In the genomic region with DNA sequence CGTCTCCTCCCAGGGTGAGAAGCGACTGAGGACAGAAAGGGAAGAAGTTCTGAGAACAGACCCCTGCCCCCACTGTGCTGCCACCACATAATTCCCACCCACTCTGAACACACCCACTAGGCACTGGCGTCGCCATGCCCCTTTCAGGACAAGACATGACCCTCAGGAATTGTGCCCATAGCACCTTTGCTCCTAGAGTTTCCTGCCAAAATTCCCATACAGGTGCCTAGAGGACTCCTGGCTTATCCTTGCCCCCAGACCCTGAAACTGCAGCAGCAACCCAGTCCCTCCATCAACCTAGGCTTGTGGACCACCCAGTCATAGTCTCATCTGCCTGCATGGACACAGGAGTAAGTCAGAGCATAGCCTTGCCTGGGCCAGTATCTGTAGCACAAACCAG, we compare ENCODE assay signal across 21 cellular contexts.
DNase-seq lines count a peak whose midpoint lies in the region; ATAC-seq and TF ChIP-seq lines count a peak whose summit lies in the region.
"Had no signal": no experiment of that assay in that cellular context is flagged by ENCODE, and none has a peak within 500 bp of the region (broad histone marks: within the 10 kb centered on the region; RNA-seq: fewer than 3 reads in every experiment).

No MANE protein-coding gene starts in this region.

- no peaks in the 10 kb centered on the region for H3F3A ChIP-seq in Loucy (ENCODE audit: low read depth)

- peaks cover 45% of the 10 kb centered on the region for H3K4me1 Mint-ChIP-seq in activated T-cell treated with anti-CD3 and anti-CD28 coated beads, Interleukin-2, amount 50 U/mL, for 72 hours (ENCODE audit: low read depth)
- H3K4me1 Mint-ChIP-seq in activated T-cell treated with anti-CD3 and anti-CD28 coated beads, Interleukin-2, amount 50 U/mL, for 4 hours (ENCODE audit: low read depth): peaks cover 50% of the 10 kb centered on the region
- H3K4me1 Mint-ChIP-seq in immature natural killer cell (peaks cover 70 to 88% of the 10 kb centered on the region in 2 donors), progenitor cell of endocrine pancreas (ENCODE audit: low read depth) (peaks cover 28% of the 10 kb centered on the region)

- H3K27ac ChIP-seq in testis: no peak overlapping the region
- H3K27ac ChIP-seq: upper lobe of left lung, VCaP had no signal

- WGBS in testis, 2 donors: 93 to 96% methylated on average over 4 of the region's 4 CpGs

- ATAC-seq in activated T-cell treated with anti-CD3 and anti-CD28 coated beads, Interleukin-2, amount 50 U/mL, for 72 hours (replicated peaks in 1 of 2): no peak
- no peak for ATAC-seq in activated T-cell treated with anti-CD3 and anti-CD28 coated beads, Interleukin-2, amount 50 U/mL, for 4 hours
- ATAC-seq: left lobe of liver, sciatic nerve, SK-N-SH treated with all-trans-retinoic acid at 6 μM for 48 hours had no signal

- peaks cover 42% of the 10 kb centered on the region for H3K79me2 ChIP-seq in Loucy (ENCODE audit: insufficient read depth, low read length)

- in situ Hi-C loops in GM13977 (cut with MboI; ENCODE audit: low pct_unique_long_range_greater_than_20kb, low sequenced_read_pairs, unreplicated experiment): loop anchor here (25.0 kb wide), 2 partner anchors 171 to 204 kb away; partner anchors contain the start of gene RUSF1

- peak overlapping the region; percentile 94 for H3K4me2 ChIP-seq in Loucy (ENCODE audit: low read depth, low read length, poor library complexity, severe bottlenecking)

- intact Hi-C loops in testis (cut with DNase I; ENCODE audit: low total_unique reads): no loop called here

- TF ChIP-seq POLR2A in testis (IDR thresholded peaks at IDR 0.05): no peak

- H3K27me3 ChIP-seq in Loucy (ENCODE audit: insufficient read depth, low read length, poor library complexity, severe bottlenecking): no peaks in the 10 kb centered on the region
- H3K27me3 ChIP-seq in testis: no peaks in the 10 kb centered on the region
- H3K27me3 ChIP-seq: upper lobe of left lung had no signal

- no peaks in the 10 kb centered on the region for H3K9me2 ChIP-seq in Loucy (replicated peaks; ENCODE audit: low read depth, low read length)

- peak overlapping the region; percentile 40 for H3K9ac ChIP-seq in Loucy (ENCODE audit: low read depth, low read length, poor library complexity, severe bottlenecking)

- DNase-seq in activated T-cell treated with anti-CD3 and anti-CD28 coated beads, Interleukin-2, amount 50 U/mL, for 72 hours: no peak
- no peak for DNase-seq in activated T-cell treated with anti-CD3 and anti-CD28 coated beads, Interleukin-2, amount 50 U/mL, for 4 hours
- no peak for DNase-seq in immature natural killer cell
- no peak for DNase-seq in progenitor cell of endocrine pancreas (ENCODE audit: low spot score, unreplicated experiment)
- no peak for DNase-seq in NCI-H524 treated with DMSO at 0.1 percent for 48 hours (lab: John Stamatoyannopoulos, UW)
- no peak for DNase-seq in testis
- no peak for DNase-seq in GM13977 (ENCODE audit: low spot score)
- DNase-seq: activated CD4-positive, alpha-beta T cell treated with anti-CD3 and anti-CD28 coated beads, Interleukin-2, amount 50 U/mL, for 1 hour; AML-193; Calu3; DND-41; effector memory CD4-positive, alpha-beta T cell; foreskin fibroblast; NCI-H187 treated with DMSO at 0.1 percent for 48 hours; posterior cingulate gyrus; upper lobe of left lung had no signal

- H3K27ac Mint-ChIP-seq in activated T-cell treated with anti-CD3 and anti-CD28 coated beads, Interleukin-2, amount 50 U/mL, for 72 hours: peak overlapping the region; percentile 99
- H3K27ac Mint-ChIP-seq in immature natural killer cell (peak overlapping the region; percentile 75 to 99 (median 90)), progenitor cell of endocrine pancreas (no peak overlapping the region)

- peaks cover 29 to 35% of the 10 kb centered on the region in 2 donors for H3K36me3 Mint-ChIP-seq in activated T-cell treated with anti-CD3 and anti-CD28 coated beads, Interleukin-2, amount 50 U/mL, for 72 hours (ENCODE audit: insufficient read depth in 2 of 2)
- H3K36me3 Mint-ChIP-seq in activated T-cell treated with anti-CD3 and anti-CD28 coated beads, Interleukin-2, amount 50 U/mL, for 4 hours (ENCODE audit: insufficient read depth): peaks cover 40% of the 10 kb centered on the region
- peaks cover 0 to 4% (median 0%) of the 10 kb centered on the region in 3 donors for H3K36me3 Mint-ChIP-seq in immature natural killer cell
- H3K36me3 Mint-ChIP-seq in progenitor cell of endocrine pancreas (ENCODE audit: insufficient read depth): peaks cover 17% of the 10 kb centered on the region

- H2AFZ ChIP-seq in Loucy (ENCODE audit: low read length): no peak overlapping the region

- no peaks in the 10 kb centered on the region for H3K27me3 Mint-ChIP-seq in activated T-cell treated with anti-CD3 and anti-CD28 coated beads, Interleukin-2, amount 50 U/mL, for 72 hours (ENCODE audit: low read depth)
- no peaks in the 10 kb centered on the region for H3K27me3 Mint-ChIP-seq in activated T-cell treated with anti-CD3 and anti-CD28 coated beads, Interleukin-2, amount 50 U/mL, for 4 hours (ENCODE audit: low read depth)
- peaks cover 5 to 14% (median 7%) of the 10 kb centered on the region in 3 donors for H3K27me3 Mint-ChIP-seq in immature natural killer cell (ENCODE audit: low read depth in 3 of 3)
- H3K27me3 Mint-ChIP-seq in progenitor cell of endocrine pancreas: no peaks in the 10 kb centered on the region

- H4K20me1 ChIP-seq in Loucy (ENCODE audit: insufficient read depth, low read length, poor library complexity, severe bottlenecking): peaks cover 16% of the 10 kb centered on the region

- H3K9me3 Mint-ChIP-seq in activated T-cell treated with anti-CD3 and anti-CD28 coated beads, Interleukin-2, amount 50 U/mL, for 72 hours: peaks cover 0 to 4% of the 10 kb centered on the region in 2 donors
- H3K9me3 Mint-ChIP-seq in activated T-cell treated with anti-CD3 and anti-CD28 coated beads, Interleukin-2, amount 50 U/mL, for 4 hours: peaks cover 3% of the 10 kb centered on the region
- H3K9me3 Mint-ChIP-seq in immature natural killer cell (no peaks in the 10 kb centered on the region), progenitor cell of endocrine pancreas (ENCODE audit: low read depth) (no peaks in the 10 kb centered on the region)

- H3K9me3 ChIP-seq in Loucy (ENCODE audit: insufficient read depth, low read depth, low read length) (no peaks in the 10 kb centered on the region), testis (no peaks in the 10 kb centered on the region)

- peak overlapping the region in 1 of 2 donors; percentile 90 for H3K4me3 Mint-ChIP-seq in activated T-cell treated with anti-CD3 and anti-CD28 coated beads, Interleukin-2, amount 50 U/mL, for 72 hours
- H3K4me3 Mint-ChIP-seq in activated T-cell treated with anti-CD3 and anti-CD28 coated beads, Interleukin-2, amount 50 U/mL, for 4 hours: no peak overlapping the region
- H3K4me3 Mint-ChIP-seq in immature natural killer cell (peak overlapping the region in 4 of 5 donors; percentile 18 to 100 (median 64)), progenitor cell of endocrine pancreas (ENCODE audit: low read depth) (peak overlapping the region; percentile 100)

- H3K4me3 ChIP-seq in Loucy (ENCODE audit: low read length, poor library complexity, severe bottlenecking) (peak overlapping the region; percentile 86), testis (no peak overlapping the region)
- H3K4me3 ChIP-seq: upper lobe of left lung had no signal

- H3K4me1 ChIP-seq in Loucy (ENCODE audit: insufficient read depth, low read length, poor library complexity, severe bottlenecking) (peaks cover 38% of the 10 kb centered on the region), testis (peaks cover 8% of the 10 kb centered on the region)

- H3K36me3 ChIP-seq in Loucy (ENCODE audit: insufficient read depth, low read length) (no peaks in the 10 kb centered on the region), testis (ENCODE audit: low read depth, missing control alignments) (no peaks in the 10 kb centered on the region)
- H3K36me3 ChIP-seq: upper lobe of left lung had no signal

- TF ChIP-seq CTCF in Loucy (conservative IDR thresholded peaks at IDR 0.05; ENCODE audit: low read length): no peak
- no peak for TF ChIP-seq CTCF in progenitor cell of endocrine pancreas (IDR thresholded peaks at IDR 0.05; ENCODE audit: unreplicated experiment)
- no peak for TF ChIP-seq CTCF in testis (IDR thresholded peaks at IDR 0.05)
- TF ChIP-seq CTCF in GM13977 (IDR thresholded peaks at IDR 0.05; ENCODE audit: extremely low read depth, insufficient read depth, missing control alignments): no peak
